In genomic region chr17:69414408-69415274, GRCh38 we compare ENCODE assay signal across 8 cellular contexts.
DNase-seq lines count a peak whose midpoint lies in the region; ATAC-seq and TF ChIP-seq lines count a peak whose summit lies in the region.

Gene MAP2K6, plus strand, starts transcription at chr17:69414697. Its CDS starts 288 bp downstream, at chr17:69414985.

- peak; percentile 97 for ATAC-seq in HG02870 (IDR thresholded peaks at IDR 0.05; ENCODE audit: unreplicated experiment)

- peak; percentile 22 for DNase-seq in NCI-H146 (lab: John Stamatoyannopoulos, UW)
- DNase-seq in NCI-H146 treated with DMSO at 0.1 percent for 48 hours (lab: John Stamatoyannopoulos, UW; ENCODE audit: unreplicated experiment): no peak
- peak; percentile 49 for DNase-seq in NCI-H2081 treated with DMSO at 0.1 percent for 48 hours (lab: John Stamatoyannopoulos, UW)
- peak; percentile 9 to 92 (median 76) for DNase-seq in caudate nucleus (lab: John Stamatoyannopoulos, UW)
- peak; percentile 92 for DNase-seq in islet precursor cell
- peak; percentile 54 to 67 for DNase-seq in stimulated activated CD4-positive, alpha-beta T cell treated with anti-CD3 and anti-CD28 coated beads, Interleukin-15, amount 100 ng/mL, for 1 hour (ENCODE audit: low read depth in 1 of 2, low spot score in 1 of 2)

- no peak for TF ChIP-seq CTCF in VCaP (conservative IDR thresholded peaks at IDR 0.05)

- H3K27ac ChIP-seq in VCaP (peak within 1 kb of the TSS; percentile 69), caudate nucleus (ENCODE audit: low read depth, low read length) (peak within 1 kb of the TSS; percentile 8)
